Comparison of ENCODE assay signal across 7 cellular contexts in genomic region chr5:168114444-168115017, GRCh38.
DNase-seq lines count a peak whose midpoint lies in the region; ATAC-seq lines count a peak whose summit lies in the region.

No MANE protein-coding gene starts in this region.

- no peaks in the 10 kb centered on the region for H3K36me3 Mint-ChIP-seq in activated T-helper 2 cell treated with anti-CD3 and anti-CD28 coated beads, Interferon-gamma antibody, Interleukin-2, Interleukin-4, amounts not matched to agents 10 μg/mL and 5 μg/mL and 100 μg/mL, durations not matched to agents 14 hours and 24 hours and 36 hours (ENCODE audit: low read depth)
- no peaks in the 10 kb centered on the region for H3K36me3 Mint-ChIP-seq in stimulated activated naive B cell treated with anti-CD40 and anti-IgM and Interleukin-4, amounts not matched to agents 10 μg/mL and 1 μg/mL and 100 μg/mL, for 72 hours

- H3K4me3 ChIP-seq in NT2/D1 (ENCODE audit: insufficient read length, low read depth), result no peak overlapping the region

- H3K4me1 ChIP-seq in NT2/D1 (ENCODE audit: insufficient read depth, insufficient read length), result peaks cover 5% of the 10 kb centered on the region

- no peaks in the 10 kb centered on the region for H3K9me3 Mint-ChIP-seq in activated T-helper 2 cell treated with anti-CD3 and anti-CD28 coated beads, Interferon-gamma antibody, Interleukin-2, Interleukin-4, amounts not matched to agents 10 μg/mL and 5 μg/mL and 100 μg/mL, durations not matched to agents 14 hours and 24 hours and 36 hours
- H3K9me3 Mint-ChIP-seq in stimulated activated naive B cell treated with anti-CD40 and anti-IgM and Interleukin-4, amounts not matched to agents 10 μg/mL and 1 μg/mL and 100 μg/mL, for 72 hours, result peaks cover 0 to 2% of the 10 kb centered on the region in 2 donors

- peaks cover 3% of the 10 kb centered on the region for H3K4me1 Mint-ChIP-seq in activated T-helper 2 cell treated with anti-CD3 and anti-CD28 coated beads, Interferon-gamma antibody, Interleukin-2, Interleukin-4, amounts not matched to agents 10 μg/mL and 5 μg/mL and 100 μg/mL, durations not matched to agents 14 hours and 24 hours and 36 hours (ENCODE audit: low read depth)
- H3K4me1 Mint-ChIP-seq in stimulated activated naive B cell treated with anti-CD40 and anti-IgM and Interleukin-4, amounts not matched to agents 10 μg/mL and 1 μg/mL and 100 μg/mL, for 72 hours, result no peaks in the 10 kb centered on the region

- DNase-seq in GM04504 (ENCODE audit: low read depth), result peak; percentile 34
- peak; percentile 50 for DNase-seq in NT2/D1 (ENCODE audit: low read depth, low spot score)
- peak; percentile 12 for DNase-seq in activated T-helper 2 cell treated with anti-CD3 and anti-CD28 coated beads, Interferon-gamma antibody, Interleukin-2, Interleukin-4, amounts not matched to agents 10 μg/mL and 5 μg/mL and 100 μg/mL, durations not matched to agents 14 hours and 24 hours and 36 hours (ENCODE audit: low spot score)
- peak; percentile 33 for DNase-seq in iPS DF 19.7 (ENCODE audit: low read depth, low spot score)
- no peak for DNase-seq in stimulated activated naive B cell treated with anti-CD40 and anti-IgM and Interleukin-4, amounts not matched to agents 10 μg/mL and 1 μg/mL and 100 μg/mL, for 72 hours

- H3K27me3 ChIP-seq in NT2/D1 (ENCODE audit: insufficient read depth, insufficient read length), result no peaks in the 10 kb centered on the region

- ATAC-seq in GM21360 (IDR thresholded peaks at IDR 0.05; ENCODE audit: unreplicated experiment) (peak; percentile 98), HG03460 (IDR thresholded peaks at IDR 0.05; ENCODE audit: unreplicated experiment) (peak; percentile 85)
- ATAC-seq in stimulated activated naive B cell treated with anti-CD40 and anti-IgM and Interleukin-4, amounts not matched to agents 10 μg/mL and 1 μg/mL and 100 μg/mL, for 72 hours (replicated peaks), result peak; percentile 54 to 65

- H3K9me3 ChIP-seq in NT2/D1 (ENCODE audit: insufficient read depth, low read length), result no peaks in the 10 kb centered on the region

- H3K27me3 Mint-ChIP-seq in activated T-helper 2 cell treated with anti-CD3 and anti-CD28 coated beads, Interferon-gamma antibody, Interleukin-2, Interleukin-4, amounts not matched to agents 10 μg/mL and 5 μg/mL and 100 μg/mL, durations not matched to agents 14 hours and 24 hours and 36 hours (ENCODE audit: low read depth), result peaks cover 9% of the 10 kb centered on the region
- H3K27me3 Mint-ChIP-seq in stimulated activated naive B cell treated with anti-CD40 and anti-IgM and Interleukin-4, amounts not matched to agents 10 μg/mL and 1 μg/mL and 100 μg/mL, for 72 hours, result peaks cover 0 to 12% of the 10 kb centered on the region in 2 donors

- H3K9ac ChIP-seq in NT2/D1 (ENCODE audit: insufficient read length, low read depth), result no peak overlapping the region

- H3K27ac Mint-ChIP-seq in activated T-helper 2 cell treated with anti-CD3 and anti-CD28 coated beads, Interferon-gamma antibody, Interleukin-2, Interleukin-4, amounts not matched to agents 10 μg/mL and 5 μg/mL and 100 μg/mL, durations not matched to agents 14 hours and 24 hours and 36 hours, result no peak overlapping the region
- no peak overlapping the region for H3K27ac Mint-ChIP-seq in stimulated activated naive B cell treated with anti-CD40 and anti-IgM and Interleukin-4, amounts not matched to agents 10 μg/mL and 1 μg/mL and 100 μg/mL, for 72 hours

- intact Hi-C loops in activated T-helper 2 cell treated with anti-CD3 and anti-CD28 coated beads, Interferon-gamma antibody, Interleukin-2, Interleukin-4, amounts not matched to agents 10 μg/mL and 5 μg/mL and 100 μg/mL, durations not matched to agents 14 hours and 24 hours and 36 hours (cut with micrococcal nuclease), result loop anchor here (1.0 kb wide), 1 partner anchor 105 kb away; no protein-coding TSS in a partner anchor

- no peak overlapping the region for H3K4me3 Mint-ChIP-seq in activated T-helper 2 cell treated with anti-CD3 and anti-CD28 coated beads, Interferon-gamma antibody, Interleukin-2, Interleukin-4, amounts not matched to agents 10 μg/mL and 5 μg/mL and 100 μg/mL, durations not matched to agents 14 hours and 24 hours and 36 hours (ENCODE audit: low read depth)
- no peak overlapping the region for H3K4me3 Mint-ChIP-seq in stimulated activated naive B cell treated with anti-CD40 and anti-IgM and Interleukin-4, amounts not matched to agents 10 μg/mL and 1 μg/mL and 100 μg/mL, for 72 hours

- H3K36me3 ChIP-seq in NT2/D1 (ENCODE audit: insufficient read depth, insufficient read length, low read length), result no peaks in the 10 kb centered on the region
